ENCODE assay signal across 15 cellular contexts in genomic region chr20:14488756-14489479, GRCh38.
A peak's percentile ranks its signal among the peaks of the same experiment; 100 is the strongest.
DNase-seq lines count a peak whose midpoint lies in the region; ATAC-seq and TF ChIP-seq lines count a peak whose summit lies in the region.
"Had no signal": no experiment of that assay in that cellular context is flagged by ENCODE, and none has a peak within 500 bp of the region (broad histone marks: within the 10 kb centered on the region; RNA-seq: fewer than 3 reads in every experiment).

No MANE protein-coding gene starts in this region.

- no CpG with 5 or more reads among the region's 5 CpGs for WGBS in mesendoderm (ENCODE audit: extremely low coverage, insufficient coverage, low lambda C conversion rate)

- H3K18ac ChIP-seq in mesendoderm (ENCODE audit: low read length), result no peak overlapping the region

- H3K27ac ChIP-seq in mesendoderm (ENCODE audit: low read depth, low read length) (no peak overlapping the region), brain microvascular endothelial cell (no peak overlapping the region)
- H3K27ac ChIP-seq: RWPE1 had no signal

- H4K8ac ChIP-seq in mesendoderm (ENCODE audit: low read depth, low read length), result no peak overlapping the region

- H2BK5ac ChIP-seq in mesendoderm (ENCODE audit: low read length), result no peak overlapping the region

- peak; percentile 58 for DNase-seq in DMS153 (lab: John Stamatoyannopoulos, UW)
- peak; percentile 93 for DNase-seq in NCI-H146 treated with DMSO at 0.1 percent for 48 hours (lab: John Stamatoyannopoulos, UW; ENCODE audit: unreplicated experiment)
- peak; percentile 76 for DNase-seq in SHP77 treated with DMSO at 0.1 percent for 48 hours (lab: John Stamatoyannopoulos, UW)
- peak; percentile 18 for DNase-seq in mesendoderm
- DNase-seq in activated naive CD4-positive, alpha-beta T cell (lab: John Stamatoyannopoulos, UW), result no peak
- no peak for DNase-seq in brain microvascular endothelial cell
- DNase-seq: NCI-H1436 treated with DMSO at 0.1 percent for 48 hours, NCI-H2107, NCI-H345, NCI-H526, OCI-M1 had no signal

- in situ Hi-C loops in brain microvascular endothelial cell (cut with HindIII; ENCODE audit: low pct_ligation_motif_present, low sequenced_read_pairs), result no loop called here

- H2AK5ac ChIP-seq in mesendoderm (ENCODE audit: low read length), result no peak overlapping the region

- no peaks in the 10 kb centered on the region for H3K79me1 ChIP-seq in mesendoderm (ENCODE audit: low read length)

- H3K27me3 ChIP-seq in mesendoderm (ENCODE audit: insufficient read depth, low read length, poor library complexity), result no peaks in the 10 kb centered on the region
- no peaks in the 10 kb centered on the region for H3K27me3 ChIP-seq in brain microvascular endothelial cell (replicated peaks)

- H2BK15ac ChIP-seq in mesendoderm (replicated peaks; ENCODE audit: low read depth), result no peak overlapping the region

- no peaks in the 10 kb centered on the region for H3K79me2 ChIP-seq in mesendoderm (ENCODE audit: control insufficient read depth, insufficient read depth, low read length)

- no peak overlapping the region for H3K9ac ChIP-seq in mesendoderm (ENCODE audit: low read length)

- no peak overlapping the region for H3K56ac ChIP-seq in mesendoderm (ENCODE audit: low read length)

- H3K4me3 ChIP-seq in mesendoderm (ENCODE audit: low read length), result no peak overlapping the region
- H3K4me3 ChIP-seq in brain microvascular endothelial cell (ENCODE audit: low read depth, low read length), result no peak overlapping the region
- H3K4me3 ChIP-seq: GM23338 had no signal

- no peaks in the 10 kb centered on the region for H3K4me1 ChIP-seq in mesendoderm (ENCODE audit: control insufficient read depth, low read depth, low read length)

- ATAC-seq in GM18909 (IDR thresholded peaks at IDR 0.05; ENCODE audit: poor library complexity, unreplicated experiment), result no peak
- ATAC-seq: GM23338, HCT116 had no signal

- no peaks in the 10 kb centered on the region for H3K36me3 ChIP-seq in mesendoderm (ENCODE audit: control insufficient read depth, insufficient read depth, low read length)
- no peaks in the 10 kb centered on the region for H3K36me3 ChIP-seq in brain microvascular endothelial cell (replicated peaks)

- no peak overlapping the region for H3K4ac ChIP-seq in mesendoderm (ENCODE audit: low read depth, low read length)

- no peak overlapping the region for H3K4me2 ChIP-seq in mesendoderm (ENCODE audit: low read length)
- H3K4me2 ChIP-seq: GM23338 had no signal

- no peak overlapping the region for H2BK120ac ChIP-seq in mesendoderm (ENCODE audit: low read depth, low read length)

- no peak for TF ChIP-seq CTCF in brain microvascular endothelial cell (IDR thresholded peaks at IDR 0.05; ENCODE audit: low read depth, low read length, missing control alignments)

- H3K23ac ChIP-seq in mesendoderm (ENCODE audit: low read length), result no peak overlapping the region

- no peak overlapping the region for H4K5ac ChIP-seq in mesendoderm (ENCODE audit: low read length)

Comparison
In these comparisons a context has a peak if more than half of its experiments do, and no peak if none do; other contexts are left out.
1. DNase-seq: peak in DMS153 (single experiment), NCI-H146 treated with DMSO at 0.1 percent for 48 hours (single experiment), SHP77 treated with DMSO at 0.1 percent for 48 hours (single experiment) and mesendoderm (single experiment); none in activated naive CD4-positive, alpha-beta T cell (0 of 4) and brain microvascular endothelial cell (single experiment).